Comparison of ENCODE assay signal across 8 cellular contexts in the genomic region with DNA sequence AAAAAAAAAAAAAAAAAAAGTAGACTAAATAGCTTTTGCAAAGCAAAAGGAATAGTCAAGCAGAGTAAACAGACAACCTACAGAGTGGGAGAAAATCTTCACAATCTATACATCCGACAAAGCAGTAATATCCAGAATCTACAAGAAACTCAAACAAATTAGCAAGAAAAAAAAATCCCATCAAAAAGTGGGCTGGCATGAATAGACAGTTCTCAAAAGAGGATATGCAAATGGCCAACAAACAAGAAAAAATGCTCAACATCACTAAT. TPM values are rescaled to one million over a fixed set of nuclear protein-coding genes. Genes with fewer than 3 reads are reported as not detected.
DNase-seq lines count a peak whose midpoint lies in the region; ATAC-seq and TF ChIP-seq lines count a peak whose summit lies in the region.
"Not testable (repeated sequence)": the region's sequence is repeated elsewhere in the genome, so short reads cannot be mapped to it uniquely, and the experiment has no call there.

No MANE protein-coding gene starts in this region.

- H3K36me3 ChIP-seq in BE2C; esophagus (ENCODE audit: control insufficient read depth in 2 of 2, insufficient read depth in 2 of 2, low read length in 1 of 2); right lobe of liver: not testable (repeated sequence)

- POLR2A ChIA-PET in activated CD4-positive, alpha-beta memory T cell treated with anti-CD3 and anti-CD28 coated beads, Interleukin-2, amount 10 ng/mL, durations not matched to agents 7 days and 5 days (lab: Charles Lee): interaction anchor here (0.6 to 1.5 kb wide), 6 partner anchors 8 to 214 kb away, joined by 3 to 9 read pairs (median 3); no protein-coding TSS in a partner anchor

- H3K27ac Mint-ChIP-seq in activated CD4-positive, alpha-beta memory T cell treated with anti-CD3 and anti-CD28 coated beads, Interleukin-2, amount 10 ng/mL, durations not matched to agents 7 days and 5 days: peak overlapping the region; percentile 49
- H3K27ac Mint-ChIP-seq in brain: peak overlapping the region in 4 of 5 experiments; percentile 91 to 96 (median 95)
- H3K27ac Mint-ChIP-seq in osteocyte (ENCODE audit: unreplicated experiment): peak overlapping the region; percentile 96

- H3K4me3 Mint-ChIP-seq in activated CD4-positive, alpha-beta memory T cell treated with anti-CD3 and anti-CD28 coated beads, Interleukin-2, amount 10 ng/mL, durations not matched to agents 7 days and 5 days: peak overlapping the region; percentile 69
- H3K4me3 Mint-ChIP-seq in brain (peak overlapping the region; percentile 79 to 93 (median 87)), osteocyte (ENCODE audit: unreplicated experiment) (peak overlapping the region; percentile 84)

- TF ChIP-seq CTCF in BE2C (IDR thresholded peaks at IDR 0.05; ENCODE audit: low read depth, low read length); LNCaP clone FGC (IDR thresholded peaks at IDR 0.05; ENCODE audit: control insufficient read depth, extremely low read depth, insufficient read depth); brain (conservative IDR thresholded peaks at IDR 0.05); right lobe of liver (IDR thresholded peaks at IDR 0.05); osteocyte (IDR thresholded peaks at IDR 0.05): not testable (repeated sequence)

- H3K4me1 ChIP-seq in BE2C; esophagus (ENCODE audit: control insufficient read depth in 2 of 2, insufficient read depth in 2 of 2, low read length in 1 of 2): not testable (repeated sequence)
- H3K4me1 ChIP-seq in right lobe of liver: peaks cover 0 to 21% (median 3%) of the 10 kb centered on the region in 4 donors

- peak overlapping the region; percentile 95 to 98 for H3K27ac ChIP-seq in esophagus (ENCODE audit: low read depth in 2 of 2, low read length in 1 of 2)
- H3K27ac ChIP-seq in right lobe of liver: peak overlapping the region; percentile 86 to 94 (median 89)
- peak overlapping the region; percentile 95 for H3K27ac ChIP-seq in substantia nigra (ENCODE audit: low read depth, low read length, poor library complexity, severe bottlenecking)

- peaks cover 38% of the 10 kb centered on the region for H3K27me3 Mint-ChIP-seq in activated CD4-positive, alpha-beta memory T cell treated with anti-CD3 and anti-CD28 coated beads, Interleukin-2, amount 10 ng/mL, durations not matched to agents 7 days and 5 days
- H3K27me3 Mint-ChIP-seq in brain; osteocyte (ENCODE audit: unreplicated experiment): not testable (repeated sequence)

- 56 to 65% methylated on average over 1 of the region's 1 CpG for WGBS in esophagus, 2 donors
- WGBS in right lobe of liver (ENCODE audit: insufficient coverage, low coverage, low lambda C conversion rate, missing lambda C conversion rate): 17% methylated on average over 1 of the region's 1 CpG

- not testable (repeated sequence) for DNase-seq in BE2C; LNCaP clone FGC (ENCODE audit: low read depth); activated CD4-positive, alpha-beta memory T cell treated with anti-CD3 and anti-CD28 coated beads, Interleukin-2, amount 10 ng/mL, durations not matched to agents 7 days and 5 days; right lobe of liver; osteocyte (ENCODE audit: extremely low spot score, unreplicated experiment); substantia nigra (lab: John Stamatoyannopoulos, UW)

- intact Hi-C loops in right lobe of liver (cut with DNase I): not testable (repeated sequence)

- peaks cover 25% of the 10 kb centered on the region for H3K4me1 Mint-ChIP-seq in activated CD4-positive, alpha-beta memory T cell treated with anti-CD3 and anti-CD28 coated beads, Interleukin-2, amount 10 ng/mL, durations not matched to agents 7 days and 5 days
- H3K4me1 Mint-ChIP-seq in brain (peaks cover 48% of the 10 kb centered on the region), osteocyte (ENCODE audit: unreplicated experiment) (peaks cover 38% of the 10 kb centered on the region)

- peaks cover 13% of the 10 kb centered on the region for H3K36me3 Mint-ChIP-seq in activated CD4-positive, alpha-beta memory T cell treated with anti-CD3 and anti-CD28 coated beads, Interleukin-2, amount 10 ng/mL, durations not matched to agents 7 days and 5 days (ENCODE audit: low read depth)
- not testable (repeated sequence) for H3K36me3 Mint-ChIP-seq in brain; osteocyte (ENCODE audit: unreplicated experiment)

- H3K9me3 ChIP-seq in BE2C; esophagus (ENCODE audit: control insufficient read depth in 2 of 2, insufficient read depth in 1 of 2, low read depth in 1 of 2, low read length in 1 of 2); right lobe of liver: not testable (repeated sequence)

- H3K4me3 ChIP-seq in BE2C (ENCODE audit: low read depth, low read length) (peak overlapping the region; percentile 78), LNCaP clone FGC (ENCODE audit: low read depth, low read length) (peak overlapping the region; percentile 61), esophagus (ENCODE audit: low read depth in 1 of 2, low read length in 2 of 2) (peak overlapping the region in 1 of 2 donors; percentile 74), right lobe of liver (peak overlapping the region; percentile 64 to 78 (median 78))

- ATAC-seq in right lobe of liver: not testable (repeated sequence)

- not testable (repeated sequence) for TF ChIP-seq POLR2A in right lobe of liver (IDR thresholded peaks at IDR 0.05)

- H3K27me3 ChIP-seq in BE2C; esophagus (ENCODE audit: control insufficient read depth in 1 of 2, insufficient read depth in 2 of 2, low read length in 2 of 2); right lobe of liver: not testable (repeated sequence)

- CTCF ChIA-PET in activated CD4-positive, alpha-beta memory T cell treated with anti-CD3 and anti-CD28 coated beads, Interleukin-2, amount 10 ng/mL, durations not matched to agents 7 days and 5 days (lab: Charles Lee): not testable (repeated sequence)

- H3K9me3 Mint-ChIP-seq in activated CD4-positive, alpha-beta memory T cell treated with anti-CD3 and anti-CD28 coated beads, Interleukin-2, amount 10 ng/mL, durations not matched to agents 7 days and 5 days; brain; osteocyte (ENCODE audit: unreplicated experiment): not testable (repeated sequence)

RNA-seq across cellular contexts. Expression of a gene that starts 0.8 kb away (rescaled TPM):
- polyA plus RNA-seq in BE2C (2012; ENCODE audit: insufficient read depth, insufficient read length, low read depth): 58.5 TPM
- 10 to 100 TPM; 19.8 to 20.1 TPM for total RNA-seq in activated CD4-positive, alpha-beta memory T cell treated with anti-CD3 and anti-CD28 coated beads, Interleukin-2, amount 10 ng/mL, durations not matched to agents 7 days and 5 days
- polyA plus RNA-seq in brain (ENCODE audit: insufficient read depth, low read depth, low replicate concordance) (50.6 TPM), esophagus (10 to 100 TPM; 86.1 to 95.7 TPM)
- total RNA-seq in right lobe of liver (10 to 100 TPM; 27.0 to 48.5 (median 38.7) TPM), osteocyte (90.2 and 93.1 TPM in 2 replicates)

RNA-seq across cellular contexts. Expression of a gene that starts 27.5 kb away (rescaled TPM):
- 19.9 TPM for polyA plus RNA-seq in BE2C (2012; ENCODE audit: insufficient read depth, insufficient read length, low read depth)
- total RNA-seq in activated CD4-positive, alpha-beta memory T cell treated with anti-CD3 and anti-CD28 coated beads, Interleukin-2, amount 10 ng/mL, durations not matched to agents 7 days and 5 days: 10 to 100 TPM; 37.7 to 38.4 TPM
- polyA plus RNA-seq in brain (ENCODE audit: insufficient read depth, low read depth, low replicate concordance): 16.8 TPM
- polyA plus RNA-seq in esophagus: 10 to 100 TPM; 24.2 to 40.0 TPM
- 10 to 100 TPM; 44.5 to 74.2 (median 67.3) TPM for total RNA-seq in right lobe of liver
- total RNA-seq in osteocyte: 35.5 and 40.1 TPM in 2 replicates
